Comparison of ENCODE assay signal across 12 cellular contexts in the genomic region with DNA sequence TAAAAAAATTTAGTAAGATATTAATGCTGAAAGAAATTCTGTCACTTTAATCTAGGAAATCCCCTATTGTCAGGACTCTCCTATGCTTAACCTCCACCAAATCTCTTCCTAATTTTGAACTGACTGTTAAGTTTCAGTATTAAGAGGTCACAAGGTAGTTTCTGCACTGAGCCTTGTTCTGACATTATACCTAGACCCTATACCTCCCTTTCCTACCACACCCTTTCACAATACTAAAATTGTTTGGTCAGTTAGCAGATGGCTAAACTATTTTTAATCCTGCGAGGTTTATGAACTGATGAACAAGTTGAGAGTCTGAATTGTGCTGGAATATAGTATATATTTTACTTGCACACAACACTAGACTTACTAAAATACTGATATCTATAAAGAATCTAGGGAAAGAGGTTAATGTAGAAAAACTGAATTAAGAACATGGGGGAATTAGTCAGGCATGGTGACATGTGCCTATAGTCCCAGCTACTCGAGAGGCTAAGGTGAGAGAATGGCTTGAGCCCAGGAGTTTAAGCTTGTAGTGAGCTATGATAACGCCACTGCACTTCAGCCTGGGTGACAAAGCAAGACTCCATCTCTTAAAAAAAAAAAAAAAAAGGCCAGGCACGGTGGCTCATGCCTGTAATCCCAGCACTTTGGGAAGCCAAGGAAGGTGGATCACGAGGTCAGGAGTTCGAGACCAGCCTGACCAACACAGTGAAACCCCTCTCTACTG. TPM values are rescaled to one million over a fixed set of nuclear protein-coding genes. Genes with fewer than 3 reads are reported as not detected.
A peak's percentile ranks its signal among the peaks of the same experiment; 100 is the strongest.
DNase-seq lines count a peak whose midpoint lies in the region; ATAC-seq and TF ChIP-seq lines count a peak whose summit lies in the region.
"Had no signal": no experiment of that assay in that cellular context is flagged by ENCODE, and none has a peak within 500 bp of the region (broad histone marks: within the 10 kb centered on the region; RNA-seq: fewer than 3 reads in every experiment).

No MANE protein-coding gene starts in this region.

- H3K9ac ChIP-seq in DND-41 (ENCODE audit: low read depth, low read length) = no peak overlapping the region

- H3K27ac Mint-ChIP-seq in GM23338 = no peak overlapping the region
- H3K27ac Mint-ChIP-seq: CD4-positive, alpha-beta T cell had no signal

- no peaks in the 10 kb centered on the region for H3K9me3 Mint-ChIP-seq in GM23338
- H3K9me3 Mint-ChIP-seq: CD4-positive, alpha-beta T cell had no signal

- H3K27ac ChIP-seq in DND-41 (ENCODE audit: low read length) (peak overlapping the region; percentile 32; the same call in 1 of the 2 replicates), GM23338 (ENCODE audit: low read depth) (no peak overlapping the region)

- no peaks in the 10 kb centered on the region for H3F3A ChIP-seq in GM23338 (replicated peaks; ENCODE audit: low read depth)

- no peak for ATAC-seq in DND-41 (ENCODE audit: insufficient read depth, low read depth)
- ATAC-seq in GM18873 (IDR thresholded peaks at IDR 0.05; ENCODE audit: low FRiP score, unreplicated experiment) = peak; percentile 92
- peak; percentile 93 for ATAC-seq in HG02642 (IDR thresholded peaks at IDR 0.05; ENCODE audit: poor library complexity, unreplicated experiment)
- peak; percentile 95 for ATAC-seq in HG03558 (IDR thresholded peaks at IDR 0.05; ENCODE audit: extremely low read depth, unreplicated experiment)
- no peak for ATAC-seq in GM23338

- no peaks in the 10 kb centered on the region for H3K27me3 Mint-ChIP-seq in GM23338 (ENCODE audit: insufficient read depth, low read depth, poor library complexity)
- H3K27me3 Mint-ChIP-seq: CD4-positive, alpha-beta T cell had no signal

- H3K36me3 ChIP-seq in DND-41 (ENCODE audit: insufficient read depth, low read length) (peaks cover 33% of the 10 kb centered on the region), GM23338 (ENCODE audit: insufficient read depth) (no peaks in the 10 kb centered on the region; the same call in 1 of the 2 replicates)

- H2AFZ ChIP-seq in DND-41 (ENCODE audit: low read depth, low read length) (no peak overlapping the region), GM23338 (no peak overlapping the region)

- H3K9me2 ChIP-seq in GM23338 (ENCODE audit: insufficient read depth) = no peaks in the 10 kb centered on the region

- TF ChIP-seq CTCF in DND-41 (IDR thresholded peaks at IDR 0.05; ENCODE audit: borderline replicate concordance, extremely low read depth, low read length, poor library complexity, severe bottlenecking) (no peak), GM23338 (conservative IDR thresholded peaks at IDR 0.05; ENCODE audit: low read depth in 2 of 2) (no peak)

- H3K4me3 ChIP-seq in DND-41 (ENCODE audit: low read depth in 1 of 2, low read length in 2 of 2) = no peak overlapping the region
- H3K4me3 ChIP-seq in GM23338 = no peak overlapping the region

- H4K20me1 ChIP-seq in DND-41 (ENCODE audit: insufficient read depth, low read length) (no peaks in the 10 kb centered on the region), GM23338 (replicated peaks; ENCODE audit: insufficient read depth) (peaks cover 22% of the 10 kb centered on the region)

- H3K4me1 ChIP-seq in DND-41 (ENCODE audit: insufficient read depth, low read length) (no peaks in the 10 kb centered on the region), GM23338 (ENCODE audit: insufficient read depth) (peaks cover 6% of the 10 kb centered on the region; the same call in 1 of the 2 replicates)

- H3K9me3 ChIP-seq in DND-41 (ENCODE audit: insufficient read depth, low read length, severe bottlenecking) = no peaks in the 10 kb centered on the region

- no peaks in the 10 kb centered on the region for H3K27me3 ChIP-seq in DND-41 (ENCODE audit: insufficient read depth, low read length, poor library complexity)
- H3K27me3 ChIP-seq in GM23338 (ENCODE audit: insufficient read depth) = no peaks in the 10 kb centered on the region

- H3K4me2 ChIP-seq in DND-41 (ENCODE audit: insufficient read depth, low read length) (no peak overlapping the region), GM23338 (no peak overlapping the region)

- peaks cover 21% of the 10 kb centered on the region for H3K79me2 ChIP-seq in DND-41 (ENCODE audit: insufficient read depth, low read length)
- H3K79me2 ChIP-seq in GM23338 (replicated peaks; ENCODE audit: insufficient read depth) = no peaks in the 10 kb centered on the region; the same call in 1 of the 2 replicates

- no peak overlapping the region for H3K4me3 Mint-ChIP-seq in GM23338
- H3K4me3 Mint-ChIP-seq: CD4-positive, alpha-beta T cell had no signal

- H3K4me1 Mint-ChIP-seq in GM23338 = peaks cover 6% of the 10 kb centered on the region; the same call in 2 of the 3 replicates

- no peaks in the 10 kb centered on the region for H3K36me3 Mint-ChIP-seq in GM23338 (ENCODE audit: low read depth)

- no peak for DNase-seq in DND-41
- no peak for DNase-seq in central memory CD4-positive, alpha-beta T cell
- no peak for DNase-seq in GM23338 (ENCODE audit: low spot score)
- DNase-seq in dedifferentiated amniotic fluid mesenchymal stem cell (ENCODE audit: extremely low spot score) = no peak
- DNase-seq in RPMI8226 = no peak
- DNase-seq: amygdala; CD4-positive, alpha-beta T cell; GOT3; left colon had no signal

TF ChIP-seq in GM23338, 12 proteins besides CTCF, POLR2A, EP300 and RAD21 (continues in another document):
- TF ChIP-seq STAT1 (IDR thresholded peaks at IDR 0.05; ENCODE audit: unreplicated experiment) (no peak), ZNF114 (CRISPR knock-in tag; IDR thresholded peaks at IDR 0.05) (no peak), JUNB (IDR thresholded peaks at IDR 0.05; ENCODE audit: unreplicated experiment) (no peak), EZH2 (IDR thresholded peaks at IDR 0.05; ENCODE audit: low read depth, unreplicated experiment) (no peak), POLR2AphosphoS5 (IDR thresholded peaks at IDR 0.05; ENCODE audit: low read depth) (no peak), CREB1 (CRISPR knock-in tag; IDR thresholded peaks at IDR 0.05; ENCODE audit: low read depth) (no peak)
- TF ChIP-seq, protein P1, sequence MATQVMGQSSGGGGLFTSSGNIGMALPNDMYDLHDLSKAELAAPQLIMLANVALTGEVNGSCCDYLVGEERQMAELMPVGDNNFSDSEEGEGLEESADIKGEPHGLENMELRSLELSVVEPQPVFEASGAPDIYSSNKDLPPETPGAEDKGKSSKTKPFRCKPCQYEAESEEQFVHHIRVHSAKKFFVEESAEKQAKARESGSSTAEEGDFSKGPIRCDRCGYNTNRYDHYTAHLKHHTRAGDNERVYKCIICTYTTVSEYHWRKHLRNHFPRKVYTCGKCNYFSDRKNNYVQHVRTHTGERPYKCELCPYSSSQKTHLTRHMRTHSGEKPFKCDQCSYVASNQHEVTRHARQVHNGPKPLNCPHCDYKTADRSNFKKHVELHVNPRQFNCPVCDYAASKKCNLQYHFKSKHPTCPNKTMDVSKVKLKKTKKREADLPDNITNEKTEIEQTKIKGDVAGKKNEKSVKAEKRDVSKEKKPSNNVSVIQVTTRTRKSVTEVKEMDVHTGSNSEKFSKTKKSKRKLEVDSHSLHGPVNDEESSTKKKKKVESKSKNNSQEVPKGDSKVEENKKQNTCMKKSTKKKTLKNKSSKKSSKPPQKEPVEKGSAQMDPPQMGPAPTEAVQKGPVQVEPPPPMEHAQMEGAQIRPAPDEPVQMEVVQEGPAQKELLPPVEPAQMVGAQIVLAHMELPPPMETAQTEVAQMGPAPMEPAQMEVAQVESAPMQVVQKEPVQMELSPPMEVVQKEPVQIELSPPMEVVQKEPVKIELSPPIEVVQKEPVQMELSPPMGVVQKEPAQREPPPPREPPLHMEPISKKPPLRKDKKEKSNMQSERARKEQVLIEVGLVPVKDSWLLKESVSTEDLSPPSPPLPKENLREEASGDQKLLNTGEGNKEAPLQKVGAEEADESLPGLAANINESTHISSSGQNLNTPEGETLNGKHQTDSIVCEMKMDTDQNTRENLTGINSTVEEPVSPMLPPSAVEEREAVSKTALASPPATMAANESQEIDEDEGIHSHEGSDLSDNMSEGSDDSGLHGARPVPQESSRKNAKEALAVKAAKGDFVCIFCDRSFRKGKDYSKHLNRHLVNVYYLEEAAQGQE (IDR thresholded peaks at IDR 0.05; ENCODE audit: unreplicated experiment) = no peak
- TF ChIP-seq, protein P2, sequence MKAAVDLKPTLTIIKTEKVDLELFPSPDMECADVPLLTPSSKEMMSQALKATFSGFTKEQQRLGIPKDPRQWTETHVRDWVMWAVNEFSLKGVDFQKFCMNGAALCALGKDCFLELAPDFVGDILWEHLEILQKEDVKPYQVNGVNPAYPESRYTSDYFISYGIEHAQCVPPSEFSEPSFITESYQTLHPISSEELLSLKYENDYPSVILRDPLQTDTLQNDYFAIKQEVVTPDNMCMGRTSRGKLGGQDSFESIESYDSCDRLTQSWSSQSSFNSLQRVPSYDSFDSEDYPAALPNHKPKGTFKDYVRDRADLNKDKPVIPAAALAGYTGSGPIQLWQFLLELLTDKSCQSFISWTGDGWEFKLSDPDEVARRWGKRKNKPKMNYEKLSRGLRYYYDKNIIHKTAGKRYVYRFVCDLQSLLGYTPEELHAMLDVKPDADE (IDR thresholded peaks at IDR 0.05) = no peak

RNA-seq across cellular contexts. Expression of a gene that starts 51.5 kb away (rescaled TPM):
- total RNA-seq in GM23338 (2014; rRNA removed; shearing (Covaris generic)) = 87.5 and 94.1 TPM in 2 replicates
- 53.5 and 59.9 TPM in 2 replicates for polyA plus RNA-seq in GM23338 (2016; fragmentation: Nextera tagmentation; extraction: Ambion mirVana)

RNA-seq across cellular contexts. Expression of a gene that starts 53.2 kb away (rescaled TPM):
- total RNA-seq in GM23338 (2014; rRNA removed; shearing (Covaris generic)) = not detected in 2 replicates
- 0.12 TPM in 1 of 2 replicates, not detected in the other for polyA plus RNA-seq in GM23338 (2016; fragmentation: Nextera tagmentation; extraction: Ambion mirVana)

Comparison
In these comparisons a context has a peak if more than half of its experiments do, and no peak if none do; other contexts are left out.
1. ATAC-seq: peak in GM18873 (single experiment), HG02642 (single experiment) and HG03558 (single experiment); none in DND-41 (single experiment) and GM23338 (single experiment).